20 cellular contexts compared by ENCODE assay signal in the genomic region with DNA sequence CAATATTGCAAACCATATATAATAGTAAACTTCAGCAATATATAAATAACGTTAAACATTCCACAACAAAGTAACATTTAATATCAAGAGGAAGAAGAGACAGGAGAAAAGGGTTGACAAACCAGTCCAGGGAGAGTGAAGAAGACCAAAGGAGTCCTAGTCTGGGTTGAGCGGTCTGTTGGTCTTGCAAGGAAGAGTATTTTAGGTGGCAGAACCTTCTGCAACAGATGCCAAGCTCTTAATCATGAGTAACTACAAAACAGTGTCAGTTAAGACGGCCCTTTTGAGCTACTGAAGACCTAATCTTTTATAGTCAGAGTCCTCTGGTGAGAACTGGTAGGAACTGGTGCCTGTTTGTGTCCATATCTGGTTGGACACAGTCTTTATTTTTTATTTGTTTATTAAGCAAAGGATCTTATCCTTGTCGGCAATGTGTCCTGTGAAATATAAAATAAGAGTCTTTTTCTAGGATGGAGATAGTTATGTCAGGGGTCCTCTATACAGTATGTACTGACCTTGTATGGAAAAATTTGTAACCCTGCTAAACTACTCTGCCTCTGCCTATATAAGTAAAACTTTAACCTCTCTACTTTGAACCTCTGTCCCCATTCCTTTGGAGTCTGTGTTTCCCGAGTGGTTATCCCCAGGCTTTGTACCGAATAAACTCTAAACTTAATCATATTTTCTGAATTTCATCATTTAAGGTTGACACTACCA. TPM values are rescaled to one million over a fixed set of nuclear protein-coding genes. Genes with fewer than 3 reads are reported as not detected.
DNase-seq lines count a peak whose midpoint lies in the region; ATAC-seq, FAIRE-seq and TF ChIP-seq lines count a peak whose summit lies in the region.
"Had no signal": no experiment of that assay in that cellular context is flagged by ENCODE, and none has a peak within 500 bp of the region (broad histone marks: within the 10 kb centered on the region; RNA-seq: fewer than 3 reads in every experiment).

No MANE protein-coding gene starts in this region.

- H3K27me3 ChIP-seq in K562 (ENCODE audit: control insufficient read depth in 2 of 2, insufficient read depth in 2 of 2, low read length in 2 of 2) (no peaks in the 10 kb centered on the region), small intestine (ENCODE audit: control insufficient read depth in 2 of 2, insufficient read depth in 2 of 2, low read length in 2 of 2) (no peaks in the 10 kb centered on the region)
- H3K27me3 ChIP-seq: Peyer's patch had no signal

- ATAC-seq in K562 (peak; percentile 80), left lobe of liver (peak; percentile 51), GM21717 (IDR thresholded peaks at IDR 0.05; ENCODE audit: unreplicated experiment) (no peak), HG03460 (IDR thresholded peaks at IDR 0.05; ENCODE audit: unreplicated experiment) (no peak)
- ATAC-seq: SK-N-SH treated with all-trans-retinoic acid at 6 μM for 48 hours had no signal

- H3K9ac ChIP-seq in K562 (ENCODE audit: insufficient read depth in 1 of 2, low read depth in 2 of 2, low read length in 2 of 2), result peak overlapping the region in 1 of 2 experiments; percentile 10; a peak in 1 of 4 replicates

- no peak for TF ChIP-seq POLR2A in K562 (conservative IDR thresholded peaks at IDR 0.05)

- H3K4me3 ChIP-seq in K562 (no peak overlapping the region), small intestine (ENCODE audit: low read depth in 1 of 2, low read length in 2 of 2) (no peak overlapping the region)

- BruUV-seq in K562 (replicated peaks; lab: Mats Ljungman, UMichigan), result no TSS peak

- intact Hi-C loops in K562 (cut with micrococcal nuclease), result no loop called here

- in situ Hi-C loops in K562 (cut with MboI), result loop anchor here (5.0 kb wide), 1 partner anchor 193 kb away; no protein-coding TSS in a partner anchor

- 43% methylated on average over 6 of the region's 6 CpGs for WGBS in K562 (ENCODE audit: insufficient coverage, low coverage, missing lambda C conversion rate)
- WGBS in small intestine, 3 donors, result 38 to 68% (median 54%) methylated on average over 6 of the region's 6 CpGs

- TF ChIP-seq CTCF in K562 (IDR thresholded peaks at IDR 0.05 in 2 of 3, conservative IDR thresholded peaks at IDR 0.05 in 1 of 3; ENCODE audit: insufficient read depth in 2 of 3, low read depth in 1 of 3, low read length in 3 of 3), result no peak

- no peaks in the 10 kb centered on the region for H3K9me1 ChIP-seq in K562 (ENCODE audit: control insufficient read depth, insufficient read depth, low read length)

- no peak for TF ChIP-seq RAD21 in K562 (CRISPR knock-in tag; conservative IDR thresholded peaks at IDR 0.05 in 1 of 2, IDR thresholded peaks at IDR 0.05 in 1 of 2)

- H3K79me2 ChIP-seq in K562 (ENCODE audit: control insufficient read depth, insufficient read depth, low read length), result peaks cover 15% of the 10 kb centered on the region

- no peak for FAIRE-seq in K562 (lab: Jason Lieb, UNC)
- no peak for FAIRE-seq in small intestine (lab: Jason Lieb, UNC)
- FAIRE-seq: A204.1, D721Med had no signal

- H4K20me1 ChIP-seq in K562 (replicated peaks; ENCODE audit: control insufficient read depth, insufficient read depth, low read length), result no peaks in the 10 kb centered on the region

- H3K9me3 ChIP-seq in K562 (replicated peaks; ENCODE audit: control insufficient read depth, insufficient read depth, low read depth, low read length) (0 out of 2 replicates have a peak, but pooled peaks cover 3% of the 10 kb centered on the region), small intestine (ENCODE audit: control insufficient read depth, low read depth) (no peaks in the 10 kb centered on the region)
- H3K9me3 ChIP-seq: Peyer's patch had no signal

- H3K4me2 ChIP-seq in K562 (ENCODE audit: insufficient read depth, low read length), result peak overlapping the region; percentile 47

- H3K4me1 ChIP-seq in K562 (replicated peaks in 1 of 2; ENCODE audit: control insufficient read depth in 2 of 2, insufficient read depth in 2 of 2, low read length in 2 of 2) (peaks cover 0 to 12% of the 10 kb centered on the region in 2 experiments; a peak in 2 of 5 replicates), small intestine (ENCODE audit: control insufficient read depth in 2 of 2, insufficient read depth in 1 of 2, low read depth in 1 of 2, low read length in 1 of 2) (peaks cover 0 to 2% of the 10 kb centered on the region in 2 donors)
- H3K4me1 ChIP-seq: Peyer's patch had no signal

- 0 out of 2 replicates have a peak overlapping the region, but pooled peaks have one; percentile 7 for H2AFZ ChIP-seq in K562 (ENCODE audit: low read depth, low read length)

- CTCF ChIA-PET in K562 (lab: Yijun Ruan, JAX; ENCODE audit: low intra/inter-chr PET ratio), result interaction anchor here (0.6 kb wide), 1 partner anchor 336 kb away, joined by 3 read pairs; no protein-coding TSS in a partner anchor

- peaks cover 39% of the 10 kb centered on the region; the same call in 2 of the 3 replicates for H3K36me3 ChIP-seq in K562 (ENCODE audit: control insufficient read depth, insufficient read depth, low read length)
- H3K36me3 ChIP-seq in small intestine (ENCODE audit: control insufficient read depth in 2 of 2, insufficient read depth in 2 of 2, low read length in 2 of 2), result no peaks in the 10 kb centered on the region
- H3K36me3 ChIP-seq: Peyer's patch had no signal

- H3K27ac ChIP-seq in K562 (ENCODE audit: extremely low read depth, low read depth, low read length) (peak overlapping the region; percentile 66), small intestine (ENCODE audit: low read depth in 1 of 2, low read length in 1 of 2) (peak overlapping the region in 1 of 2 donors; percentile 81)

- no peak for TF ChIP-seq EP300 in K562 (IDR thresholded peaks at IDR 0.05; ENCODE audit: low read length)

- DNase-seq in NCI-H82 (lab: John Stamatoyannopoulos, UW) (peak; percentile 80), K562 (ENCODE audit: extremely low read depth in 1 of 4, low spot score in 3 of 4) (peak in 1 of 4 experiments; percentile 30), left lobe of liver (ENCODE audit: low spot score) (no peak), small intestine (peak; percentile 40), globus pallidus (ENCODE audit: low spot score) (no peak)
- DNase-seq: DMS53, GDM1, GOT3, HCEC 1CT, Kasumi-1, NCI-H1417, NCI-H187, NCI-H446 treated with DMSO at 0.1 percent for 48 hours, NCI-H526 treated with DMSO at 0.1 percent for 48 hours, Peyer's patch had no signal

- POLR2A ChIA-PET in K562 (lab: Yijun Ruan, JAX), result no interaction called here

TF ChIP-seq in K562, 482 proteins besides CTCF, POLR2A, EP300 and RAD21 (continues in another document):
- TF ChIP-seq, protein P1, sequence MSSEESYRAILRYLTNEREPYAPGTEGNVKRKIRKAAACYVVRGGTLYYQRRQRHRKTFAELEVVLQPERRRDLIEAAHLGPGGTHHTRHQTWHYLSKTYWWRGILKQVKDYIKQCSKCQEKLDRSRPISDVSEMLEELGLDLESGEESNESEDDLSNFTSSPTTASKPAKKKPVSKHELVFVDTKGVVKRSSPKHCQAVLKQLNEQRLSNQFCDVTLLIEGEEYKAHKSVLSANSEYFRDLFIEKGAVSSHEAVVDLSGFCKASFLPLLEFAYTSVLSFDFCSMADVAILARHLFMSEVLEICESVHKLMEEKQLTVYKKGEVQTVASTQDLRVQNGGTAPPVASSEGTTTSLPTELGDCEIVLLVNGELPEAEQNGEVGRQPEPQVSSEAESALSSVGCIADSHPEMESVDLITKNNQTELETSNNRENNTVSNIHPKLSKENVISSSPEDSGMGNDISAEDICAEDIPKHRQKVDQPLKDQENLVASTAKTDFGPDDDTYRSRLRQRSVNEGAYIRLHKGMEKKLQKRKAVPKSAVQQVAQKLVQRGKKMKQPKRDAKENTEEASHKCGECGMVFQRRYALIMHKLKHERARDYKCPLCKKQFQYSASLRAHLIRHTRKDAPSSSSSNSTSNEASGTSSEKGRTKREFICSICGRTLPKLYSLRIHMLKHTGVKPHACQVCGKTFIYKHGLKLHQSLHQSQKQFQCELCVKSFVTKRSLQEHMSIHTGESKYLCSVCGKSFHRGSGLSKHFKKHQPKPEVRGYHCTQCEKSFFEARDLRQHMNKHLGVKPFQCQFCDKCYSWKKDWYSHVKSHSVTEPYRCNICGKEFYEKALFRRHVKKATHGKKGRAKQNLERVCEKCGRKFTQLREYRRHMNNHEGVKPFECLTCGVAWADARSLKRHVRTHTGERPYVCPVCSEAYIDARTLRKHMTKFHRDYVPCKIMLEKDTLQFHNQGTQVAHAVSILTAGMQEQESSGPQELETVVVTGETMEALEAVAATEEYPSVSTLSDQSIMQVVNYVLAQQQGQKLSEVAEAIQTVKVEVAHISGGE (CRISPR knock-in tag; IDR thresholded peaks at IDR 0.05), result 0 out of 6 replicates have a peak, but pooled peaks of 1 of the 3 experiments have one; percentile 21
- no peak for TF ChIP-seq ZNF23 (CRISPR knock-in tag; IDR thresholded peaks at IDR 0.05)

RNA-seq across cellular contexts. Expression of gene FAM13A, which starts 47.2 kb away (rescaled TPM):
- total RNA-seq in K562 (2011; cell fraction: chromatin; rRNA removed; ENCODE audit: low replicate concordance), result 69.5 and 141 TPM in 2 replicates
- total RNA-seq in K562 (2011; cell fraction: nucleolus; rRNA removed), result 25.3 and 29.7 TPM in 2 replicates
- 54.5 and 79.6 TPM in 2 replicates for total RNA-seq in K562 (2011; cell fraction: nucleoplasm; rRNA removed)
- total RNA-seq in K562 (2014; rRNA removed), result 11.3 and 15.5 TPM in 2 replicates
- total RNA-seq in K562 (2014; rRNA removed; fragmentation: Illumina TruSeq; extraction: Trizol), result 22.3 and 23.1 TPM in 2 replicates
- total RNA-seq in K562 (2015; rRNA removed; fragmentation: Illumina TruSeq; extraction: Trizol), result 15.9 and 18.5 TPM in 2 replicates
- 13.7 and 14.1 TPM in 2 replicates for total RNA-seq in K562 (2021)
- 23.3 and 41.9 TPM in 2 replicates for polyA plus RNA-seq in K562 (2011; rRNA removed)
- 7.1 and 23.1 TPM in 2 replicates for polyA plus RNA-seq in K562 (2011; cell fraction: cytosol; rRNA removed)
- polyA plus RNA-seq in K562 (2011; cell fraction: nucleus; rRNA removed), result 32.1 and 73.5 TPM in 2 replicates
- 11.7 and 13.0 TPM in 2 replicates for polyA plus RNA-seq in K562 (2012)
- 13.1 and 14.7 TPM in 2 replicates for polyA plus RNA-seq in K562 (2014; fragmentation: Illumina TruSeq; extraction: Trizol)
- 10 to 100 TPM; 14.4 to 15.3 TPM for polyA plus RNA-seq in K562 (2014; fragmentation: Nextera tagmentation; extraction: Ambion mirVana)
- polyA plus RNA-seq in K562 (2014; rRNA removed), result 12.1 and 12.8 TPM in 2 replicates
- 50.1 and 111 TPM in 2 replicates for polyA minus RNA-seq in K562 (2011; rRNA and poly(A)+ RNA removed)
- polyA minus RNA-seq in K562 (2011; cell fraction: cytosol; rRNA and poly(A)+ RNA removed), result 7.6 and 17.4 TPM in 2 replicates
- 56.5 and 184 TPM in 2 replicates for polyA minus RNA-seq in K562 (2011; cell fraction: nucleus; rRNA and poly(A)+ RNA removed)
- 70.2 TPM for total RNA-seq in left lobe of liver
- 10 to 100 TPM; 11.2 to 75.1 (median 41.6) TPM for polyA plus RNA-seq in small intestine

Comparison
In these comparisons a context has a peak if more than half of its experiments do, and no peak if none do; other contexts are left out.
1. DNase-seq: peak in NCI-H82 (single experiment) and small intestine (single experiment); none in left lobe of liver (single experiment) and globus pallidus (single experiment).
2. ATAC-seq: peak in K562 (single experiment) and left lobe of liver (single experiment); none in GM21717 (single experiment) and HG03460 (single experiment).